ENCODE assay signal across 1 cellular context in the genomic region with DNA sequence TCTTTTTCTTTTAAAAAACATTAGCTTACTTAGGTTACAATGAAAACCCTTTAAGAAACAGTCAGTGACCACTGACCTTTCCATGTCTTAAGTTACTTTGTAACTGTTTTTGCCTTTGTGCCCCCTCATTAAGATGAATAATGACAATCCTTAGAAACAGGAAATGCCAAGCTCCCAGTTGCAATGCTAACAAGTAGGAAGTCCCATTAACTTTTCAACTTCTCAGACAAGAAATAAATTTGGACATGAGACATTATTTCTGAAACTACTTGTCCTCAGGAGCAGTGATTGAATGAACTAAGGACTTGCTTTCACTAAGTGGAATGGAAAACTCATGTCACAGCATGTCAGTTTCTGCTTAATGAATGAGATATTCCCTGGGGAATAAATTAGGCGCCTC.
TF ChIP-seq lines count a peak whose summit lies in the region.

No MANE protein-coding gene starts in this region.

TF ChIP-seq in WTC11, 78 proteins besides CTCF, POLR2A, EP300 and RAD21 (continued from another document):
- TF ChIP-seq, protein P1, sequence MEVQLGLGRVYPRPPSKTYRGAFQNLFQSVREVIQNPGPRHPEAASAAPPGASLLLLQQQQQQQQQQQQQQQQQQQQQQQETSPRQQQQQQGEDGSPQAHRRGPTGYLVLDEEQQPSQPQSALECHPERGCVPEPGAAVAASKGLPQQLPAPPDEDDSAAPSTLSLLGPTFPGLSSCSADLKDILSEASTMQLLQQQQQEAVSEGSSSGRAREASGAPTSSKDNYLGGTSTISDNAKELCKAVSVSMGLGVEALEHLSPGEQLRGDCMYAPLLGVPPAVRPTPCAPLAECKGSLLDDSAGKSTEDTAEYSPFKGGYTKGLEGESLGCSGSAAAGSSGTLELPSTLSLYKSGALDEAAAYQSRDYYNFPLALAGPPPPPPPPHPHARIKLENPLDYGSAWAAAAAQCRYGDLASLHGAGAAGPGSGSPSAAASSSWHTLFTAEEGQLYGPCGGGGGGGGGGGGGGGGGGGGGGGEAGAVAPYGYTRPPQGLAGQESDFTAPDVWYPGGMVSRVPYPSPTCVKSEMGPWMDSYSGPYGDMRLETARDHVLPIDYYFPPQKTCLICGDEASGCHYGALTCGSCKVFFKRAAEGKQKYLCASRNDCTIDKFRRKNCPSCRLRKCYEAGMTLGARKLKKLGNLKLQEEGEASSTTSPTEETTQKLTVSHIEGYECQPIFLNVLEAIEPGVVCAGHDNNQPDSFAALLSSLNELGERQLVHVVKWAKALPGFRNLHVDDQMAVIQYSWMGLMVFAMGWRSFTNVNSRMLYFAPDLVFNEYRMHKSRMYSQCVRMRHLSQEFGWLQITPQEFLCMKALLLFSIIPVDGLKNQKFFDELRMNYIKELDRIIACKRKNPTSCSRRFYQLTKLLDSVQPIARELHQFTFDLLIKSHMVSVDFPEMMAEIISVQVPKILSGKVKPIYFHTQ (CRISPR knock-in tag; IDR thresholded peaks at IDR 0.05): no peak
- TF ChIP-seq HMGXB4 (CRISPR knock-in tag; IDR thresholded peaks at IDR 0.05) (no peak), HMGA2 (CRISPR knock-in tag; IDR thresholded peaks at IDR 0.05) (no peak), USF1 (CRISPR knock-in tag; IDR thresholded peaks at IDR 0.05) (no peak), ZNF671 (CRISPR knock-in tag; IDR thresholded peaks at IDR 0.05) (no peak), ZNF219 (CRISPR knock-in tag; IDR thresholded peaks at IDR 0.05; ENCODE audit: borderline replicate concordance) (no peak), ATF2 (CRISPR knock-in tag; IDR thresholded peaks at IDR 0.05; ENCODE audit: borderline replicate concordance, low read depth) (no peak), TEAD4 (CRISPR knock-in tag; IDR thresholded peaks at IDR 0.05) (no peak), RELA (CRISPR knock-in tag; IDR thresholded peaks at IDR 0.05; ENCODE audit: borderline replicate concordance) (no peak), SMAD3 (CRISPR knock-in tag; IDR thresholded peaks at IDR 0.05; ENCODE audit: borderline replicate concordance) (no peak), IRF2 (CRISPR knock-in tag; IDR thresholded peaks at IDR 0.05; ENCODE audit: borderline replicate concordance, low read depth) (no peak), GRHL2 (CRISPR knock-in tag; IDR thresholded peaks at IDR 0.05; ENCODE audit: insufficient replicate concordance, severe bottlenecking) (no peak), ZNF425 (CRISPR knock-in tag; conservative IDR thresholded peaks at IDR 0.05) (no peak)
- TF ChIP-seq, protein P2, sequence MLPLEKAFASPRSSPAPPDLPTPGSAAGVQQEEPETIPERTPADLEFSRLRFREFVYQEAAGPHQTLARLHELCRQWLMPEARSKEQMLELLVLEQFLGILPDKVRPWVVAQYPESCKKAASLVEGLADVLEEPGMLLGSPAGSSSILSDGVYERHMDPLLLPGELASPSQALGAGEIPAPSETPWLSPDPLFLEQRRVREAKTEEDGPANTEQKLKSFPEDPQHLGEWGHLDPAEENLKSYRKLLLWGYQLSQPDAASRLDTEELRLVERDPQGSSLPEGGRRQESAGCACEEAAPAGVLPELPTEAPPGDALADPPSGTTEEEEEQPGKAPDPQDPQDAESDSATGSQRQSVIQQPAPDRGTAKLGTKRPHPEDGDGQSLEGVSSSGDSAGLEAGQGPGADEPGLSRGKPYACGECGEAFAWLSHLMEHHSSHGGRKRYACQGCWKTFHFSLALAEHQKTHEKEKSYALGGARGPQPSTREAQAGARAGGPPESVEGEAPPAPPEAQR (CRISPR knock-in tag; IDR thresholded peaks at IDR 0.05): no peak
- TF ChIP-seq, protein P3, sequence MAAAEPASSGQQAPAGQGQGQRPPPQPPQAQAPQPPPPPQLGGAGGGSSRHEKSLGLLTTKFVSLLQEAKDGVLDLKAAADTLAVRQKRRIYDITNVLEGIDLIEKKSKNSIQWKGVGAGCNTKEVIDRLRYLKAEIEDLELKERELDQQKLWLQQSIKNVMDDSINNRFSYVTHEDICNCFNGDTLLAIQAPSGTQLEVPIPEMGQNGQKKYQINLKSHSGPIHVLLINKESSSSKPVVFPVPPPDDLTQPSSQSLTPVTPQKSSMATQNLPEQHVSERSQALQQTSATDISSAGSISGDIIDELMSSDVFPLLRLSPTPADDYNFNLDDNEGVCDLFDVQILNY (CRISPR knock-in tag; IDR thresholded peaks at IDR 0.05): no peak
TF ChIP-seq in WTC11: peak in this region for 0.
